9 cellular contexts compared by ENCODE assay signal in genomic region chr12:25459541-25459951, GRCh38.
DNase-seq lines count a peak whose midpoint lies in the region; ATAC-seq lines count a peak whose summit lies in the region.
"Had no signal": no experiment of that assay in that cellular context is flagged by ENCODE, and none has a peak within 500 bp of the region (broad histone marks: within the 10 kb centered on the region; RNA-seq: fewer than 3 reads in every experiment).

No MANE protein-coding gene starts in this region.

- DNase-seq in left kidney (ENCODE audit: low read depth, low spot score) (peak; percentile 13), HCEC 1CT (no peak), hippocampal formation (lab: John Stamatoyannopoulos, UW) (no peak)
- no peak for DNase-seq in activated T-helper 2 cell treated with anti-CD3 and anti-CD28 coated beads, Interferon-gamma antibody, Interleukin-2, Interleukin-4, amounts not matched to agents 10 μg/mL and 5 μg/mL and 100 μg/mL, durations not matched to agents 14 hours and 24 hours and 36 hours (ENCODE audit: low spot score)
- DNase-seq: NCI-H1417 had no signal

- no peak overlapping the region for H3K4me3 Mint-ChIP-seq in activated T-helper 17 cell treated with anti-CD3 and anti-CD28 coated beads, Interleukin-2, amount 50 U/mL, for 72 hours
- H3K4me3 Mint-ChIP-seq in activated T-helper 2 cell treated with anti-CD3 and anti-CD28 coated beads, Interferon-gamma antibody, Interleukin-2, Interleukin-4, amounts not matched to agents 10 μg/mL and 5 μg/mL and 100 μg/mL, durations not matched to agents 14 hours and 24 hours and 36 hours (ENCODE audit: low read depth) = no peak overlapping the region

- peaks cover 3% of the 10 kb centered on the region for H3K27me3 Mint-ChIP-seq in activated T-helper 17 cell treated with anti-CD3 and anti-CD28 coated beads, Interleukin-2, amount 50 U/mL, for 72 hours
- H3K27me3 Mint-ChIP-seq in activated T-helper 2 cell treated with anti-CD3 and anti-CD28 coated beads, Interferon-gamma antibody, Interleukin-2, Interleukin-4, amounts not matched to agents 10 μg/mL and 5 μg/mL and 100 μg/mL, durations not matched to agents 14 hours and 24 hours and 36 hours (ENCODE audit: low read depth) = no peaks in the 10 kb centered on the region

- intact Hi-C loops in activated T-helper 2 cell treated with anti-CD3 and anti-CD28 coated beads, Interferon-gamma antibody, Interleukin-2, Interleukin-4, amounts not matched to agents 10 μg/mL and 5 μg/mL and 100 μg/mL, durations not matched to agents 14 hours and 24 hours and 36 hours (cut with micrococcal nuclease) = no loop called here

- no peaks in the 10 kb centered on the region for H3K4me1 Mint-ChIP-seq in activated T-helper 17 cell treated with anti-CD3 and anti-CD28 coated beads, Interleukin-2, amount 50 U/mL, for 72 hours
- H3K4me1 Mint-ChIP-seq in activated T-helper 2 cell treated with anti-CD3 and anti-CD28 coated beads, Interferon-gamma antibody, Interleukin-2, Interleukin-4, amounts not matched to agents 10 μg/mL and 5 μg/mL and 100 μg/mL, durations not matched to agents 14 hours and 24 hours and 36 hours (ENCODE audit: low read depth) = peaks cover 2% of the 10 kb centered on the region

- ATAC-seq in GM18520 (IDR thresholded peaks at IDR 0.05; ENCODE audit: unreplicated experiment) (peak; percentile 66), GM21717 (IDR thresholded peaks at IDR 0.05; ENCODE audit: unreplicated experiment) (peak; percentile 86), HG03571 (IDR thresholded peaks at IDR 0.05; ENCODE audit: unreplicated experiment) (peak; percentile 95)
- ATAC-seq in activated T-helper 17 cell treated with anti-CD3 and anti-CD28 coated beads, Interleukin-2, amount 50 U/mL, for 72 hours (replicated peaks) = no peak

- no peaks in the 10 kb centered on the region for H3K9me3 Mint-ChIP-seq in activated T-helper 17 cell treated with anti-CD3 and anti-CD28 coated beads, Interleukin-2, amount 50 U/mL, for 72 hours
- H3K9me3 Mint-ChIP-seq in activated T-helper 2 cell treated with anti-CD3 and anti-CD28 coated beads, Interferon-gamma antibody, Interleukin-2, Interleukin-4, amounts not matched to agents 10 μg/mL and 5 μg/mL and 100 μg/mL, durations not matched to agents 14 hours and 24 hours and 36 hours = no peaks in the 10 kb centered on the region

- H3K27ac Mint-ChIP-seq in activated T-helper 17 cell treated with anti-CD3 and anti-CD28 coated beads, Interleukin-2, amount 50 U/mL, for 72 hours = no peak overlapping the region
- H3K27ac Mint-ChIP-seq in activated T-helper 2 cell treated with anti-CD3 and anti-CD28 coated beads, Interferon-gamma antibody, Interleukin-2, Interleukin-4, amounts not matched to agents 10 μg/mL and 5 μg/mL and 100 μg/mL, durations not matched to agents 14 hours and 24 hours and 36 hours = no peak overlapping the region

- H3K36me3 Mint-ChIP-seq in activated T-helper 17 cell treated with anti-CD3 and anti-CD28 coated beads, Interleukin-2, amount 50 U/mL, for 72 hours (ENCODE audit: low read depth) = no peaks in the 10 kb centered on the region
- H3K36me3 Mint-ChIP-seq in activated T-helper 2 cell treated with anti-CD3 and anti-CD28 coated beads, Interferon-gamma antibody, Interleukin-2, Interleukin-4, amounts not matched to agents 10 μg/mL and 5 μg/mL and 100 μg/mL, durations not matched to agents 14 hours and 24 hours and 36 hours (ENCODE audit: low read depth) = no peaks in the 10 kb centered on the region
